ENCODE assay signal across 14 cellular contexts in genomic region chr2:221124542-221125235, GRCh38.
DNase-seq lines count a peak whose midpoint lies in the region; ATAC-seq and TF ChIP-seq lines count a peak whose summit lies in the region.
"Had no signal": no experiment of that assay in that cellular context is flagged by ENCODE, and none has a peak within 500 bp of the region (broad histone marks: within the 10 kb centered on the region; RNA-seq: fewer than 3 reads in every experiment).

No MANE protein-coding gene starts in this region.

- TF ChIP-seq CTCF in A673 (conservative IDR thresholded peaks at IDR 0.05; ENCODE audit: low read depth, low read length) (no peak), foreskin keratinocyte (conservative IDR thresholded peaks at IDR 0.05) (no peak), left lung (IDR thresholded peaks at IDR 0.05) (no peak)

- peaks cover 26% of the 10 kb centered on the region for H3K4me1 ChIP-seq in A673 (ENCODE audit: insufficient read depth, low read length, poor library complexity, severe bottlenecking)
- H3K4me1 ChIP-seq in NT2/D1 (ENCODE audit: insufficient read depth, insufficient read length) = no peaks in the 10 kb centered on the region
- peaks cover 17% of the 10 kb centered on the region for H3K4me1 ChIP-seq in foreskin keratinocyte
- no peaks in the 10 kb centered on the region for H3K4me1 ChIP-seq in left lung

- peaks cover 7% of the 10 kb centered on the region for H3K9me3 Mint-ChIP-seq in stimulated activated memory B cell treated with anti-CD40 and anti-IgM and Interleukin-4, amounts not matched to agents 10 μg/mL and 1 μg/mL and 100 μg/mL, for 72 hours
- H3K9me3 Mint-ChIP-seq in effector memory CD8-positive, alpha-beta T cell = peaks cover 4 to 5% of the 10 kb centered on the region in 2 donors

- H3K27me3 Mint-ChIP-seq in stimulated activated memory B cell treated with anti-CD40 and anti-IgM and Interleukin-4, amounts not matched to agents 10 μg/mL and 1 μg/mL and 100 μg/mL, for 72 hours = peaks cover 6% of the 10 kb centered on the region
- peaks cover 17 to 42% of the 10 kb centered on the region in 2 donors for H3K27me3 Mint-ChIP-seq in effector memory CD8-positive, alpha-beta T cell

- no peak overlapping the region for H3K27ac Mint-ChIP-seq in stimulated activated memory B cell treated with anti-CD40 and anti-IgM and Interleukin-4, amounts not matched to agents 10 μg/mL and 1 μg/mL and 100 μg/mL, for 72 hours
- H3K27ac Mint-ChIP-seq in effector memory CD8-positive, alpha-beta T cell = no peak overlapping the region
- H3K27ac Mint-ChIP-seq: activated B cell treated with CpG ODN at 0.5 μM for 24 hours; B cell; stimulated activated naive CD8-positive, alpha-beta T cell treated with anti-CD3 and anti-CD28 coated beads, Interleukin-15, Interleukin-2, amounts not matched to agents 100 ng/mL and 50 ng/mL, for 24 hours had no signal

- no peaks in the 10 kb centered on the region for H3K36me3 ChIP-seq in A673 (ENCODE audit: insufficient read depth, low read length, poor library complexity, severe bottlenecking)
- no peaks in the 10 kb centered on the region for H3K36me3 ChIP-seq in NT2/D1 (ENCODE audit: insufficient read depth, insufficient read length, low read length)
- no peaks in the 10 kb centered on the region for H3K36me3 ChIP-seq in left lung

- no peak overlapping the region for H3K4me3 Mint-ChIP-seq in stimulated activated memory B cell treated with anti-CD40 and anti-IgM and Interleukin-4, amounts not matched to agents 10 μg/mL and 1 μg/mL and 100 μg/mL, for 72 hours
- H3K4me3 Mint-ChIP-seq in effector memory CD8-positive, alpha-beta T cell = no peak overlapping the region
- H3K4me3 Mint-ChIP-seq: activated B cell treated with CpG ODN at 0.5 μM for 24 hours; B cell; stimulated activated naive CD8-positive, alpha-beta T cell treated with anti-CD3 and anti-CD28 coated beads, Interleukin-15, Interleukin-2, amounts not matched to agents 100 ng/mL and 50 ng/mL, for 24 hours had no signal

- H3K4me1 Mint-ChIP-seq in stimulated activated memory B cell treated with anti-CD40 and anti-IgM and Interleukin-4, amounts not matched to agents 10 μg/mL and 1 μg/mL and 100 μg/mL, for 72 hours = no peaks in the 10 kb centered on the region
- H3K4me1 Mint-ChIP-seq in effector memory CD8-positive, alpha-beta T cell (ENCODE audit: low read depth in 2 of 2) = no peaks in the 10 kb centered on the region
- H3K4me1 Mint-ChIP-seq: activated B cell treated with CpG ODN at 0.5 μM for 24 hours, B cell had no signal

- peaks cover 8% of the 10 kb centered on the region for H3K36me3 Mint-ChIP-seq in stimulated activated memory B cell treated with anti-CD40 and anti-IgM and Interleukin-4, amounts not matched to agents 10 μg/mL and 1 μg/mL and 100 μg/mL, for 72 hours
- H3K36me3 Mint-ChIP-seq in effector memory CD8-positive, alpha-beta T cell (ENCODE audit: insufficient read depth) = no peaks in the 10 kb centered on the region

- no peak overlapping the region for H3K27ac ChIP-seq in A673 (ENCODE audit: low read depth, low read length, poor library complexity, severe bottlenecking)
- peak overlapping the region; percentile 13 for H3K27ac ChIP-seq in foreskin keratinocyte
- H3K27ac ChIP-seq in left lung = no peak overlapping the region

- no TSS peak for BruUV-seq in A673 (replicated peaks; lab: Mats Ljungman, UMichigan)

- CTCF ChIA-PET in A673 (lab: Charles Lee) = no interaction called here

- POLR2A ChIA-PET in A673 (lab: Charles Lee; ENCODE audit: low non-redundant PET) = no interaction called here

- intact Hi-C loops in A673 (cut with micrococcal nuclease; ENCODE audit: unreplicated experiment) (no loop called here), left lung (cut with DNase I) (no loop called here)

- DNase-seq in A673 (ENCODE audit: low spot score) = peak; percentile 88
- DNase-seq in HT1080 (ENCODE audit: low read depth) = peak; percentile 32
- peak; percentile 43 for DNase-seq in NT2/D1 (ENCODE audit: low read depth, low spot score)
- peak; percentile 84 to 92 for DNase-seq in foreskin keratinocyte
- DNase-seq in left lung = no peak
- no peak for DNase-seq in effector memory CD8-positive, alpha-beta T cell
- DNase-seq: activated B cell treated with CpG ODN at 0.5 μM for 24 hours, dermis blood vessel endothelial cell, hippocampal formation had no signal

- H3K9ac ChIP-seq in NT2/D1 (ENCODE audit: insufficient read length, low read depth) = no peak overlapping the region

- ATAC-seq in foreskin keratinocyte (peak; percentile 94), left lung (no peak), GM18858 (IDR thresholded peaks at IDR 0.05; ENCODE audit: unreplicated experiment) (no peak)
- no peak for ATAC-seq in stimulated activated memory B cell treated with anti-CD40 and anti-IgM and Interleukin-4, amounts not matched to agents 10 μg/mL and 1 μg/mL and 100 μg/mL, for 72 hours
- ATAC-seq in effector memory CD8-positive, alpha-beta T cell (replicated peaks) = no peak
- ATAC-seq: K562 had no signal

- peak overlapping the region; percentile 16 for H3K4me3 ChIP-seq in A673 (ENCODE audit: low read depth, low read length, poor library complexity, severe bottlenecking)
- no peak overlapping the region for H3K4me3 ChIP-seq in NT2/D1 (ENCODE audit: insufficient read length, low read depth)
- H3K4me3 ChIP-seq in left lung = no peak overlapping the region
- H3K4me3 ChIP-seq: K562 had no signal

- H3K9me3 ChIP-seq in A673 (ENCODE audit: low read depth, low read length, poor library complexity, severe bottlenecking) = peaks cover 16% of the 10 kb centered on the region
- peaks cover 28% of the 10 kb centered on the region for H3K9me3 ChIP-seq in NT2/D1 (ENCODE audit: insufficient read depth, low read length)
- H3K9me3 ChIP-seq in left lung = peaks cover 0 to 7% of the 10 kb centered on the region in 2 donors

- H3K27me3 ChIP-seq in A673 (replicated peaks; ENCODE audit: insufficient read depth, low read depth, low read length, poor library complexity) (no peaks in the 10 kb centered on the region), NT2/D1 (ENCODE audit: insufficient read depth, insufficient read length) (peaks cover 44% of the 10 kb centered on the region), foreskin keratinocyte (no peaks in the 10 kb centered on the region), left lung (no peaks in the 10 kb centered on the region)

Comparison
In these comparisons a context has a peak if more than half of its experiments do, and no peak if none do; other contexts are left out.
1. DNase-seq: peak in A673 (single experiment), HT1080 (single experiment), NT2/D1 (single experiment) and foreskin keratinocyte (2 of 2); none in left lung (0 of 2) and effector memory CD8-positive, alpha-beta T cell (0 of 3).